9 cellular contexts compared by ENCODE assay signal in the genomic region with DNA sequence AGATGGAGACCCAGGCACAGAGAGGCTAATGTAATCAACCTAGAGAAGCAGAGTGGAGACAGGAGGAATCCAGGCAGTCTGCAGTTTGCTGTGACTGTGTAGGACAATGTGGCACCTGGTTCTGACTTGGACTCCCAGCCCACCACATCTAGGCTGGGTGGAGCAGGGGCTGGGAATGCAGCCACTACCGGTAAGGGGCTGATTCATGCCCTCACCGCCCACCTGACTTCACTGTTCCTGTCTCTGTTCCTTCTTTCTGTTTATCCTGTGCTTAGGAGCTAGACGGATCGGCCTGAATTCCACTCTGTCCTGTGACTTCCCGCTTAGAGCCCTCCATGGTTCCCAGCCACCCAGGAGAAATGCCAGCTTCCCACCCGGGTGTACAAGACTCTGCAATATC. TPM values are rescaled to one million over a fixed set of nuclear protein-coding genes. Genes with fewer than 3 reads are reported as not detected.
DNase-seq lines count a peak whose midpoint lies in the region; ATAC-seq, FAIRE-seq and TF ChIP-seq lines count a peak whose summit lies in the region.
"Had no signal": no experiment of that assay in that cellular context is flagged by ENCODE, and none has a peak within 500 bp of the region (broad histone marks: within the 10 kb centered on the region; RNA-seq: fewer than 3 reads in every experiment).

No MANE protein-coding gene starts in this region.

- peaks cover 0 to 8% (median 0%) of the 10 kb centered on the region in 5 donors for H3K27me3 ChIP-seq in subcutaneous abdominal adipose tissue (ENCODE audit: control insufficient read depth in 5 of 5, insufficient read depth in 4 of 5, low read length in 5 of 5)
- peaks cover 26% of the 10 kb centered on the region for H3K27me3 ChIP-seq in CD4-positive, alpha-beta T cell (ENCODE audit: control insufficient read depth, insufficient read depth, low read length)

- H3K36me3 ChIP-seq in kidney (ENCODE audit: control insufficient read depth in 1 of 2, insufficient read depth in 2 of 2, low read length in 2 of 2) = peaks cover 0 to 10% of the 10 kb centered on the region in 2 donors
- H3K36me3 ChIP-seq in subcutaneous abdominal adipose tissue (ENCODE audit: control insufficient read depth in 5 of 5, insufficient read depth in 5 of 5, low read length in 5 of 5) = no peaks in the 10 kb centered on the region

- CTCF ChIA-PET in CD4-positive, alpha-beta T cell (lab: Charles Lee) = no interaction called here

- H3K27ac ChIP-seq in angular gyrus (ENCODE audit: low read depth, low read length) (peak overlapping the region; percentile 84), kidney (ENCODE audit: low read depth in 2 of 2, low read length in 2 of 2) (peak overlapping the region; percentile 26 to 80), subcutaneous abdominal adipose tissue (ENCODE audit: low read depth, low read length) (peak overlapping the region; percentile 81)
- H3K27ac ChIP-seq in CD4-positive, alpha-beta T cell (ENCODE audit: low read depth, low read length) = no peak overlapping the region

- H3K4me3 ChIP-seq in kidney (ENCODE audit: low read length in 2 of 2) = no peak overlapping the region
- peak overlapping the region in 2 of 5 donors; percentile 39 to 66 for H3K4me3 ChIP-seq in subcutaneous abdominal adipose tissue (ENCODE audit: low read depth in 1 of 5, low read length in 5 of 5)

- no peak for FAIRE-seq in kidney (lab: Jason Lieb, UNC)

- no peaks in the 10 kb centered on the region for H3K9me3 Mint-ChIP-seq in CD4-positive, alpha-beta T cell
- H3K9me3 Mint-ChIP-seq: natural killer cell had no signal

- DNase-seq in LoVo (ENCODE audit: low spot score) = peak; percentile 26
- peak; percentile 78 for DNase-seq in kidney
- DNase-seq in CD4-positive, alpha-beta T cell = no peak
- no peak for DNase-seq in NCI-H1092 (lab: John Stamatoyannopoulos, UW)
- DNase-seq in OCI-M1 (lab: John Stamatoyannopoulos, UW) = no peak
- DNase-seq: natural killer cell had no signal

- H3K9ac ChIP-seq in kidney (ENCODE audit: low read length in 2 of 2) (peak overlapping the region in 1 of 2 donors; percentile 23), subcutaneous abdominal adipose tissue (ENCODE audit: low read length in 5 of 5) (peak overlapping the region in 2 of 5 donors; percentile 33 to 80)

- peaks cover 23% of the 10 kb centered on the region for H3K27me3 Mint-ChIP-seq in CD4-positive, alpha-beta T cell

- ATAC-seq in CD4-positive, alpha-beta T cell (ENCODE audit: poor library complexity) = no peak
- no peak for ATAC-seq in GM21367 (IDR thresholded peaks at IDR 0.05; ENCODE audit: unreplicated experiment)
- ATAC-seq: natural killer cell had no signal

- TF ChIP-seq CTCF in kidney (IDR thresholded peaks at IDR 0.05; ENCODE audit: borderline replicate concordance, extremely low read depth, insufficient read depth) = no peak
- no peak for TF ChIP-seq CTCF in CD4-positive, alpha-beta T cell (IDR thresholded peaks at IDR 0.05)

- H3K4me1 Mint-ChIP-seq in CD4-positive, alpha-beta T cell (ENCODE audit: low read depth) = peaks cover 4% of the 10 kb centered on the region

- H3K4me3 Mint-ChIP-seq in CD4-positive, alpha-beta T cell = no peak overlapping the region
- H3K4me3 Mint-ChIP-seq: natural killer cell had no signal

- H3K4me1 ChIP-seq in kidney (ENCODE audit: control insufficient read depth in 1 of 2, insufficient read depth in 1 of 2, low read depth in 1 of 2, low read length in 2 of 2) (peaks cover 20 to 27% of the 10 kb centered on the region in 2 donors), subcutaneous abdominal adipose tissue (ENCODE audit: control insufficient read depth in 5 of 5, insufficient read depth in 5 of 5, low read length in 5 of 5) (peaks cover 2 to 85% (median 42%) of the 10 kb centered on the region in 5 donors)

- intact Hi-C loops in kidney (cut with DNase I) = no loop called here
- intact Hi-C loops in CD4-positive, alpha-beta T cell (cut with DNase I, micrococcal nuclease) = no loop called here

- H3K9me3 ChIP-seq in kidney (ENCODE audit: control insufficient read depth in 1 of 2, low read length in 2 of 2) (no peaks in the 10 kb centered on the region), subcutaneous abdominal adipose tissue (ENCODE audit: control insufficient read depth in 5 of 5, low read length in 5 of 5) (no peaks in the 10 kb centered on the region)
- no peaks in the 10 kb centered on the region for H3K9me3 ChIP-seq in CD4-positive, alpha-beta T cell (ENCODE audit: control insufficient read depth, low read length)

- H3K36me3 Mint-ChIP-seq in CD4-positive, alpha-beta T cell (ENCODE audit: low read depth) = no peaks in the 10 kb centered on the region
- H3K36me3 Mint-ChIP-seq: natural killer cell had no signal

- no peak overlapping the region for H3K27ac Mint-ChIP-seq in CD4-positive, alpha-beta T cell
- H3K27ac Mint-ChIP-seq: natural killer cell had no signal

- POLR2A ChIA-PET in CD4-positive, alpha-beta T cell (lab: Charles Lee) = no interaction called here

RNA-seq across cellular contexts. Expression of a gene that starts 2.6 kb away (rescaled TPM):
- total RNA-seq in kidney = 47.0 TPM
- 31.6 TPM for polyA plus RNA-seq in kidney (ENCODE audit: insufficient read depth, low read depth, low replicate concordance)
- not detected for total RNA-seq in CD4-positive, alpha-beta T cell
- total RNA-seq: natural killer cell had no signal

RNA-seq across cellular contexts. Expression of a gene that starts 32.4 kb away (rescaled TPM):
- 32.5 TPM for total RNA-seq in kidney
- 54.1 TPM for polyA plus RNA-seq in kidney (ENCODE audit: insufficient read depth, low read depth, low replicate concordance)
- not detected for total RNA-seq in CD4-positive, alpha-beta T cell

RNA-seq across cellular contexts. Expression of a gene that starts 34.1 kb away (rescaled TPM):
- total RNA-seq in kidney = 2.4 TPM
- 7.6 TPM for polyA plus RNA-seq in kidney (ENCODE audit: insufficient read depth, low read depth, low replicate concordance)
- under 1 TPM; 0.16 to 0.22 TPM for total RNA-seq in CD4-positive, alpha-beta T cell

Comparison
In these comparisons a context has a peak if more than half of its experiments do, and no peak if none do; other contexts are left out.
1. DNase-seq: peak in LoVo (single experiment) and kidney (single experiment); none in CD4-positive, alpha-beta T cell (0 of 10), NCI-H1092 (single experiment) and OCI-M1 (single experiment).
2. RNA of a gene that starts 2.6 kb away (total RNA-seq): 47.0 TPM in kidney (single experiment); not detected in CD4-positive, alpha-beta T cell; every median in the first group is over 10 times any median in the second.
3. RNA of a gene that starts 32.4 kb away (total RNA-seq): 32.5 TPM in kidney (single experiment); not detected in CD4-positive, alpha-beta T cell; every median in the first group is over 10 times any median in the second.